In genomic region chr19:7113233-7113632, GRCh38 we compare ENCODE assay signal across 27 cellular contexts. TPM values are rescaled to one million over a fixed set of nuclear protein-coding genes. Genes with fewer than 3 reads are reported as not detected.
DNase-seq lines count a peak whose midpoint lies in the region; ATAC-seq, FAIRE-seq and TF ChIP-seq lines count a peak whose summit lies in the region.
"Had no signal": no experiment of that assay in that cellular context is flagged by ENCODE, and none has a peak within 500 bp of the region (broad histone marks: within the 10 kb centered on the region; RNA-seq: fewer than 3 reads in every experiment).

No MANE protein-coding gene starts in this region.

- H3K27me3 ChIP-seq in breast epithelium (no peaks in the 10 kb centered on the region), HCT116 (ENCODE audit: insufficient read depth, low read length) (no peaks in the 10 kb centered on the region), GM12878 (replicated peaks in 1 of 2; ENCODE audit: control insufficient read depth in 2 of 2, insufficient read depth in 2 of 2, low read length in 1 of 2) (no peaks in the 10 kb centered on the region), right cardiac atrium (ENCODE audit: control insufficient read depth, insufficient read depth) (no peaks in the 10 kb centered on the region), gastroesophageal sphincter (peaks cover 3% of the 10 kb centered on the region)
- H3K27me3 ChIP-seq: Peyer's patch had no signal

- WGBS in GM12878 (ENCODE audit: insufficient coverage, insufficient replicate concordance, low lambda C conversion rate, missing lambda C conversion rate) = 100% methylated on average over 1 of the region's 1 CpG
- 98% methylated on average over 1 of the region's 1 CpG for WGBS in right cardiac atrium
- WGBS in gastroesophageal sphincter (ENCODE audit: low coverage in 1 of 2), 2 donors = 90% methylated on average over 1 of the region's 1 CpG; no CpG with 5 or more reads in 1 of the 2 donors

- no peak for TF ChIP-seq CTCF in MCF 10A (IDR thresholded peaks at IDR 0.05; ENCODE audit: unreplicated experiment)
- no peak for TF ChIP-seq CTCF in breast epithelium (IDR thresholded peaks at IDR 0.05)
- no peak for TF ChIP-seq CTCF in HCT116 (IDR thresholded peaks at IDR 0.05 in 2 of 3, conservative IDR thresholded peaks at IDR 0.05 in 1 of 3; ENCODE audit: borderline replicate concordance in 1 of 3, insufficient read depth in 1 of 3, low read depth in 2 of 3, low read length in 2 of 3)
- no peak for TF ChIP-seq CTCF in GM12878 (IDR thresholded peaks at IDR 0.05 in 2 of 3, conservative IDR thresholded peaks at IDR 0.05 in 1 of 3; ENCODE audit: control insufficient read depth in 2 of 3, extremely low read depth in 1 of 3, insufficient read depth in 1 of 3, low read depth in 3 of 3, low read length in 3 of 3)
- no peak for TF ChIP-seq CTCF in gastroesophageal sphincter (IDR thresholded peaks at IDR 0.05)

- TF ChIP-seq RAD21 in HCT116 (IDR thresholded peaks at IDR 0.05; ENCODE audit: low read depth) (no peak), GM12878 (IDR thresholded peaks at IDR 0.05; ENCODE audit: insufficient read depth, low read depth, low read length) (no peak)

- no peak for TF ChIP-seq POLR2A in breast epithelium (IDR thresholded peaks at IDR 0.05)
- no peak for TF ChIP-seq POLR2A in HCT116 (IDR thresholded peaks at IDR 0.05; ENCODE audit: borderline replicate concordance, extremely low read depth, insufficient read depth, insufficient read length)
- 0 out of 2 replicates have a peak, but pooled peaks have one; percentile 15 for TF ChIP-seq POLR2A in GM12878 (IDR thresholded peaks at IDR 0.05; ENCODE audit: low read depth, low read length)
- TF ChIP-seq POLR2A in gastroesophageal sphincter (IDR thresholded peaks at IDR 0.05) = no peak

- H3K9me3 ChIP-seq in breast epithelium (no peaks in the 10 kb centered on the region), HCT116 (ENCODE audit: control insufficient read depth in 1 of 2, insufficient read depth in 1 of 2, low read depth in 1 of 2, low read length in 2 of 2) (no peaks in the 10 kb centered on the region), GM12878 (replicated peaks; ENCODE audit: control insufficient read depth, insufficient read depth, low read length) (no peaks in the 10 kb centered on the region), right cardiac atrium (ENCODE audit: control insufficient read depth, low read length) (no peaks in the 10 kb centered on the region), gastroesophageal sphincter (no peaks in the 10 kb centered on the region)
- H3K9me3 ChIP-seq: Peyer's patch had no signal

- H3K36me3 ChIP-seq in breast epithelium (no peaks in the 10 kb centered on the region), HCT116 (ENCODE audit: control insufficient read depth in 1 of 2, insufficient read depth in 2 of 2, low read length in 2 of 2) (no peaks in the 10 kb centered on the region), GM12878 (ENCODE audit: control insufficient read depth in 2 of 2, insufficient read depth in 2 of 2, low read length in 1 of 2) (peaks cover 5 to 11% of the 10 kb centered on the region in 2 experiments; a peak in 2 of 4 replicates), gastroesophageal sphincter (peaks cover 0 to 35% of the 10 kb centered on the region in 2 donors)

- H2AFZ ChIP-seq in HCT116 (ENCODE audit: low read depth, low read length, poor library complexity, severe bottlenecking) (no peak overlapping the region), GM12878 (ENCODE audit: control insufficient read depth, low read depth, low read length) (no peak overlapping the region)

- no peak overlapping the region for H3K4me2 ChIP-seq in HCT116 (ENCODE audit: low read length)
- H3K4me2 ChIP-seq in GM12878 (ENCODE audit: control insufficient read depth, insufficient read depth) = no peak overlapping the region

- in situ Hi-C loops in GM12878 (cut with MboI) = no loop called here

- BruUV-seq in MCF 10A (replicated peaks; lab: Mats Ljungman, UMichigan) (no TSS peak), HCT116 (replicated peaks; lab: Mats Ljungman, UMichigan) (no TSS peak), GM12878 (replicated peaks; lab: Mats Ljungman, UMichigan) (no TSS peak)

- no peaks in the 10 kb centered on the region for H3K4me1 Mint-ChIP-seq in MCF 10A (ENCODE audit: insufficient read depth, unreplicated experiment)
- H3K4me1 Mint-ChIP-seq: CD4-positive, alpha-beta memory T cell had no signal

- H3K27ac Mint-ChIP-seq in MCF 10A (ENCODE audit: low read depth, unreplicated experiment) = no peak overlapping the region
- H3K27ac Mint-ChIP-seq: CD4-positive, alpha-beta memory T cell had no signal

- H3K4me1 ChIP-seq in breast epithelium (no peaks in the 10 kb centered on the region), HCT116 (ENCODE audit: control insufficient read depth in 1 of 2, insufficient read depth in 2 of 2, low read length in 2 of 2) (no peaks in the 10 kb centered on the region), GM12878 (ENCODE audit: control insufficient read depth, insufficient read depth, low read length) (no peaks in the 10 kb centered on the region), right cardiac atrium (ENCODE audit: control insufficient read depth, insufficient read depth, low read length) (no peaks in the 10 kb centered on the region), gastroesophageal sphincter (no peaks in the 10 kb centered on the region)
- H3K4me1 ChIP-seq: Peyer's patch had no signal

- POLR2A ChIA-PET in MCF 10A (lab: Yijun Ruan, JAX) = no interaction called here
- POLR2A ChIA-PET in HCT116 (lab: Charles Lee) = no interaction called here
- POLR2A ChIA-PET in GM12878 (lab: Charles Lee) = interaction anchor here (0.6 kb wide), 1 partner anchor 44 kb away, joined by 5 read pairs; no protein-coding TSS in a partner anchor

- intact Hi-C loops in MCF 10A (cut with micrococcal nuclease) = no loop called here
- intact Hi-C loops in breast epithelium (cut with DNase I; ENCODE audit: low total_unique reads) = no loop called here
- intact Hi-C loops in HCT116 (cut with micrococcal nuclease) = no loop called here
- intact Hi-C loops in GM12878 (cut with micrococcal nuclease; ENCODE audit: unreplicated experiment) = no loop called here
- intact Hi-C loops in right cardiac atrium (cut with DNase I) = no loop called here

- H3K4me3 ChIP-seq in breast epithelium (no peak overlapping the region), HCT116 (replicated peaks in 1 of 2; ENCODE audit: low read depth in 1 of 2, low read length in 2 of 2) (no peak overlapping the region), GM12878 (no peak overlapping the region), right cardiac atrium (ENCODE audit: low read length) (no peak overlapping the region), gastroesophageal sphincter (no peak overlapping the region)
- H3K4me3 ChIP-seq: Peyer's patch had no signal

- no peak overlapping the region for H3K4me3 Mint-ChIP-seq in MCF 10A (ENCODE audit: unreplicated experiment)
- H3K4me3 Mint-ChIP-seq: CD4-positive, alpha-beta memory T cell had no signal

- no peaks in the 10 kb centered on the region for H3K27me3 Mint-ChIP-seq in MCF 10A (ENCODE audit: insufficient read depth, unreplicated experiment)

- no peak for TF ChIP-seq EP300 in GM12878 (IDR thresholded peaks at IDR 0.05; ENCODE audit: borderline replicate concordance in 1 of 2, control insufficient read depth in 1 of 2, low read depth in 2 of 2, low read length in 2 of 2)
- no peak for TF ChIP-seq EP300 in gastroesophageal sphincter (IDR thresholded peaks at IDR 0.05)

- no peaks in the 10 kb centered on the region for H3K36me3 Mint-ChIP-seq in MCF 10A (ENCODE audit: insufficient read depth, unreplicated experiment)
- H3K36me3 Mint-ChIP-seq: CD4-positive, alpha-beta memory T cell had no signal

- no peak for FAIRE-seq in GM12878 (lab: Jason Lieb, UNC)
- FAIRE-seq: G401.6 had no signal

- H3K79me2 ChIP-seq in HCT116 (ENCODE audit: insufficient read depth, low read length) (no peaks in the 10 kb centered on the region), GM12878 (ENCODE audit: control insufficient read depth, insufficient read depth, low read length) (no peaks in the 10 kb centered on the region)

- ATAC-seq in HCT116 (no peak), GM12878 (no peak), right cardiac atrium (no peak), gastroesophageal sphincter (no peak), GM18909 (IDR thresholded peaks at IDR 0.05; ENCODE audit: poor library complexity, unreplicated experiment) (no peak)

- DNase-seq in MCF 10A (ENCODE audit: unreplicated experiment) (peak; percentile 5), breast epithelium (ENCODE audit: low spot score in 2 of 2) (no peak), HCT116 (ENCODE audit: low read depth, low spot score) (no peak), GM12878 (ENCODE audit: low read depth, low spot score) (no peak), right cardiac atrium (no peak)
- DNase-seq: C1 segment of cervical spinal cord; CD4-positive, alpha-beta memory T cell; COR-L47; DMS53; KG1; MM.1S; NCI-H1092; NCI-H1417 treated with DMSO at 0.1 percent for 48 hours; NCI-H1694 treated with DMSO at 0.1 percent for 48 hours; NCI-H2081; NCI-H2171; NCI-H226; NCI-H510A; NCI-H69; Peyer's patch; SHP77 treated with DMSO at 0.1 percent for 48 hours had no signal

- SMC1A ChIA-PET in GM12878 (lab: Charles Lee; ENCODE audit: uncharacterized antibody, unreplicated experiment) = interaction anchor here (0.8 to 1.6 kb wide), 2 partner anchors 20 to 33 kb away, joined by 3 read pairs; no protein-coding TSS in a partner anchor

- RAD21 ChIA-PET in HCT116 (lab: Charles Lee; ENCODE audit: low non-redundant PET in 1 of 2, low total read pairs in 2 of 2, uncharacterized antibody in 2 of 2, unreplicated experiment in 2 of 2) = no interaction called here
- RAD21 ChIA-PET in GM12878 (lab: Charles Lee; ENCODE audit: unreplicated experiment) = interaction anchor here (0.5 to 0.6 kb wide), 2 partner anchors 160 to 768 kb away, joined by 3 read pairs; no protein-coding TSS in a partner anchor

- CTCF ChIA-PET in MCF 10A (lab: Yijun Ruan, JAX) (interaction anchor here (0.6 kb wide), 1 partner anchor 310 kb away, joined by 3 read pairs; no protein-coding TSS in a partner anchor), HCT116 (lab: Charles Lee) (no interaction called here), GM12878 (lab: Yijun Ruan, JAX) (no interaction called here)

- H3K9me3 Mint-ChIP-seq in MCF 10A (ENCODE audit: unreplicated experiment) = no peaks in the 10 kb centered on the region

- no peaks in the 10 kb centered on the region for H4K20me1 ChIP-seq in HCT116 (ENCODE audit: insufficient read depth)
- H4K20me1 ChIP-seq in GM12878 (ENCODE audit: control insufficient read depth, insufficient read depth) = no peaks in the 10 kb centered on the region

- no peak overlapping the region for H3K9ac ChIP-seq in HCT116 (ENCODE audit: low read length)
- H3K9ac ChIP-seq in GM12878 (ENCODE audit: control insufficient read depth, insufficient read depth, low read length) = no peak overlapping the region

- H3K27ac ChIP-seq in breast epithelium (no peak overlapping the region), HCT116 (ENCODE audit: low read depth, low read length) (no peak overlapping the region), GM12878 (ENCODE audit: control insufficient read depth, insufficient read depth) (no peak overlapping the region), right cardiac atrium (ENCODE audit: low read length) (no peak overlapping the region), gastroesophageal sphincter (no peak overlapping the region)
- H3K27ac ChIP-seq: HL-60, Peyer's patch had no signal

- no peaks in the 10 kb centered on the region for H3K9me2 ChIP-seq in HCT116 (ENCODE audit: insufficient read depth)

RNA-seq across cellular contexts. Expression of gene ZNF557, which starts 43.7 kb away (rescaled TPM):
- total RNA-seq in MCF 10A (2022) (9.6 and 11.8 TPM in 2 replicates), breast epithelium (10 to 100 TPM in 2 of 3 donors, 1 to 10 TPM in 1; 7.2 to 18.3 (median 12.8) TPM), HCT116 (2021; ENCODE audit: unreplicated experiment) (7.8 TPM), GM12878 (2014; rRNA removed) (11.0 and 12.4 TPM in 2 replicates), GM12878 (2014; rRNA removed; fragmentation: Illumina TruSeq; extraction: Trizol) (10.9 and 11.4 TPM in 2 replicates), GM12878 (2021) (10.7 and 12.1 TPM in 2 replicates), right cardiac atrium (1 to 10 TPM; 4.8 to 5.8 (median 5.0) TPM), gastroesophageal sphincter (10 to 100 TPM in 1 of 4 donors, 1 to 10 TPM in 3; 7.9 to 12.0 (median 8.8) TPM)
- polyA plus RNA-seq in HCT116 (2012) = 2.0 and 3.3 TPM in 2 replicates
- 34.6 and 36.2 TPM in 2 replicates for total RNA-seq in GM12878 (2013; cell fraction: nucleolus; rRNA removed)
- polyA plus RNA-seq in GM12878 (2011; ENCODE audit: low read depth) = 2.2 TPM
- polyA plus RNA-seq in GM12878 (2011; rRNA removed) (10.4 and 11.8 TPM in 2 replicates), GM12878 (2014; fragmentation: Illumina TruSeq; extraction: Trizol) (4.8 and 5.0 TPM in 2 replicates), GM12878 (2014; fragmentation: Nextera tagmentation; extraction: Ambion mirVana) (1 to 10 TPM; 5.0 to 5.5 TPM), GM12878 (2014; rRNA removed) (3.8 and 3.9 TPM in 2 replicates), GM12878 (2016; fragmentation: Nextera tagmentation; extraction: Ambion mirVana) (1 to 10 TPM; 8.1 to 10.0 TPM), right cardiac atrium (2.3 TPM)
- polyA plus RNA-seq in GM12878 (2011; cell fraction: cytosol; rRNA removed) = 7.2 and 7.4 TPM in 2 replicates
- polyA plus RNA-seq in GM12878 (2011; cell fraction: nucleus; rRNA removed) = 9.0 and 10.2 TPM in 2 replicates
- 3.2 and 3.9 TPM in 2 replicates for polyA plus RNA-seq in GM12878 (2012)
- polyA minus RNA-seq in GM12878 (2011; rRNA and poly(A)+ RNA removed) = 24.1 and 29.0 TPM in 2 replicates
- polyA minus RNA-seq in GM12878 (2011; cell fraction: cytosol; rRNA and poly(A)+ RNA removed) = 8.4 and 9.5 TPM in 2 replicates
- 10.5 and 17.7 TPM in 2 replicates for polyA minus RNA-seq in GM12878 (2011; cell fraction: nucleus; rRNA and poly(A)+ RNA removed)

RNA-seq across cellular contexts. Expression of gene MBD3L3, which starts 54.8 kb away (rescaled TPM):
- total RNA-seq in MCF 10A (2022) (not detected in 2 replicates), breast epithelium (not detected), HCT116 (2021; ENCODE audit: unreplicated experiment) (not detected), GM12878 (2014; rRNA removed) (not detected in 2 replicates), GM12878 (2014; rRNA removed; fragmentation: Illumina TruSeq; extraction: Trizol) (not detected in 2 replicates), GM12878 (2021) (not detected in 2 replicates), right cardiac atrium (not detected), gastroesophageal sphincter (not detected)
- not detected in 2 replicates for polyA plus RNA-seq in HCT116 (2012)
- total RNA-seq in GM12878 (2013; cell fraction: nucleolus; rRNA removed) = not detected in 2 replicates
- not detected for polyA plus RNA-seq in GM12878 (2011; ENCODE audit: low read depth)
- polyA plus RNA-seq in GM12878 (2011; rRNA removed) (not detected in 2 replicates), GM12878 (2014; fragmentation: Illumina TruSeq; extraction: Trizol) (not detected in 2 replicates), GM12878 (2014; fragmentation: Nextera tagmentation; extraction: Ambion mirVana) (not detected), GM12878 (2014; rRNA removed) (not detected in 2 replicates), GM12878 (2016; fragmentation: Nextera tagmentation; extraction: Ambion mirVana) (not detected), right cardiac atrium (not detected)
- not detected in 2 replicates for polyA plus RNA-seq in GM12878 (2011; cell fraction: cytosol; rRNA removed)
- polyA plus RNA-seq in GM12878 (2011; cell fraction: nucleus; rRNA removed) = not detected in 2 replicates
- not detected in 2 replicates for polyA plus RNA-seq in GM12878 (2012)
- not detected in 2 replicates for polyA minus RNA-seq in GM12878 (2011; rRNA and poly(A)+ RNA removed)
- polyA minus RNA-seq in GM12878 (2011; cell fraction: cytosol; rRNA and poly(A)+ RNA removed) = not detected in 2 replicates
- not detected in 2 replicates for polyA minus RNA-seq in GM12878 (2011; cell fraction: nucleus; rRNA and poly(A)+ RNA removed)
- total RNA-seq: CD4-positive, alpha-beta memory T cell; Daoy; H4; Peyer's patch had no signal
- polyA plus RNA-seq: CD4-positive, alpha-beta memory T cell had no signal
